1 cellular context compared by ENCODE assay signal in the genomic region with DNA sequence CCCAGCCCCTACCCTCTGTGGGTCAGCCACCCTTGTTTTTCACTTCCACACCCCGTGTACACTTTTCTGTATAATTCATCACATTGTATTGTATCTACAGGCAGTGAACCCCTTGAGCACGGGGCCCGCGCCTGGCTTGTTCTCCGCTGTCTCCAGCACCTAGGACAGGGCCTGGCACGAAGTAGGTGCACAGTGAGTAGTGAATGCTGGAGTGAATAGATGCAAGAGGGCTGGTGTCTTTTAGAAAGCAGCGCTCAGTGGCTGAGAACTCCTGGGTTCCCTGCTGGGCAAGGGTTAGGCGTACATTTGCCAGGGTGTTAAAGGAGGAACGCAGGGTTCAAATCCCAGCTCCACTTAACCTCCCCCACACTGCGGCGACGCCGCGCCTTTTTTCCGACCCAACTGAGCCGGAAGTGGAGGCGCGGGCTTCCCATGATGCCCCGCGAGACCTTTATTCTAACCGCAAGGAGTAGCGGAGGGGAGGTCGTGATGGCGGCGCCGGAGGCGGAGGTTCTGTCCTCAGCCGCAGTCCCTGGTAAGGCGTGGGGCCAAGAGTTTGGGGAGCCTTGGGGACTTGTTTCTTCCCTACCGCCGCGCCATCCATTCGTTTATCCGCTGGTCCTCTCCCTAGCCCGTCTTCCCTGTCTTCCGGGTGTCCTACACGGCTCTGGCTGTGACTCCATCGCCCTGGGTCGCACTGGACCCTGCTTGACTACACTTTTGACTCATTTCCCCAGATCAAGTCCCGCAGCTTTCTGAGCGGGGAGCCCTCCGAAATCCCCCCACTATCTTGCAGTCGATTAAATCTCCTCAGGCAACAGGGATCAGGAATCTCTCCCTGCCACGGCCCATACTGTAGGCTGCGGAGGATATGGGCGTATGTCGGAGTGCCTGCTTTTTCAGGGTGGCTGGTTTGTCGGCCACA.
TF ChIP-seq lines count a peak whose summit lies in the region.

A gene with protein sequence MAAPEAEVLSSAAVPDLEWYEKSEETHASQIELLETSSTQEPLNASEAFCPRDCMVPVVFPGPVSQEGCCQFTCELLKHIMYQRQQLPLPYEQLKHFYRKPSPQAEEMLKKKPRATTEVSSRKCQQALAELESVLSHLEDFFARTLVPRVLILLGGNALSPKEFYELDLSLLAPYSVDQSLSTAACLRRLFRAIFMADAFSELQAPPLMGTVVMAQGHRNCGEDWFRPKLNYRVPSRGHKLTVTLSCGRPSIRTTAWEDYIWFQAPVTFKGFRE (plus strand): TSS at position 454 of the 925 bp plus-strand sequence. CDS start 36 bp downstream, at position 490.

TF ChIP-seq in HepG2, 621 proteins besides CTCF, POLR2A, EP300 and RAD21 (continued from another document and continues in another):
- no peak for TF ChIP-seq LCORL (IDR thresholded peaks at IDR 0.05)
- peak; percentile 66; the same call in 1 of the 2 replicates for TF ChIP-seq LCORL (CRISPR knock-in tag; IDR thresholded peaks at IDR 0.05)
- no peak; the same call in 1 of the 2 replicates for TF ChIP-seq ZNF263 (CRISPR knock-in tag; IDR thresholded peaks at IDR 0.05)
- TF ChIP-seq ZNF788 (CRISPR knock-in tag; IDR thresholded peaks at IDR 0.05; ENCODE audit: borderline replicate concordance): peak; percentile 95
- TF ChIP-seq ESRRA (CRISPR knock-in tag; IDR thresholded peaks at IDR 0.05; ENCODE audit: low read depth): peak; percentile 79
- TF ChIP-seq DPF2 (CRISPR knock-in tag; IDR thresholded peaks at IDR 0.05; ENCODE audit: borderline replicate concordance, low read depth): no peak
- peak; percentile 77; the same call in 1 of the 2 replicates for TF ChIP-seq ZBTB1 (CRISPR knock-in tag; IDR thresholded peaks at IDR 0.05; ENCODE audit: borderline replicate concordance)
- TF ChIP-seq NR2F1 (CRISPR knock-in tag; IDR thresholded peaks at IDR 0.05): 0 out of 4 replicates have a peak, but pooled peaks have one; percentile 16 to 25
- TF ChIP-seq CENPT (CRISPR knock-in tag; IDR thresholded peaks at IDR 0.05; ENCODE audit: low read depth): peak; percentile 83; the same call in 1 of the 2 replicates
- peak; percentile 77 for TF ChIP-seq POGZ (CRISPR knock-in tag; IDR thresholded peaks at IDR 0.05)
- TF ChIP-seq, protein P1, sequence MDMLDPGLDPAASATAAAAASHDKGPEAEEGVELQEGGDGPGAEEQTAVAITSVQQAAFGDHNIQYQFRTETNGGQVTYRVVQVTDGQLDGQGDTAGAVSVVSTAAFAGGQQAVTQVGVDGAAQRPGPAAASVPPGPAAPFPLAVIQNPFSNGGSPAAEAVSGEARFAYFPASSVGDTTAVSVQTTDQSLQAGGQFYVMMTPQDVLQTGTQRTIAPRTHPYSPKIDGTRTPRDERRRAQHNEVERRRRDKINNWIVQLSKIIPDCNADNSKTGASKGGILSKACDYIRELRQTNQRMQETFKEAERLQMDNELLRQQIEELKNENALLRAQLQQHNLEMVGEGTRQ (IDR thresholded peaks at IDR 0.05; ENCODE audit: low read depth, low read length): no peak
- TF ChIP-seq, protein P1 (CRISPR knock-in tag; IDR thresholded peaks at IDR 0.05; ENCODE audit: borderline replicate concordance): no peak
- TF ChIP-seq ZC3H13 (CRISPR knock-in tag; IDR thresholded peaks at IDR 0.05): peak; percentile 52; the same call in 1 of the 2 replicates
- TF ChIP-seq FOXA3 (CRISPR knock-in tag; IDR thresholded peaks at IDR 0.05): peak; percentile 53
- TF ChIP-seq, protein P2, sequence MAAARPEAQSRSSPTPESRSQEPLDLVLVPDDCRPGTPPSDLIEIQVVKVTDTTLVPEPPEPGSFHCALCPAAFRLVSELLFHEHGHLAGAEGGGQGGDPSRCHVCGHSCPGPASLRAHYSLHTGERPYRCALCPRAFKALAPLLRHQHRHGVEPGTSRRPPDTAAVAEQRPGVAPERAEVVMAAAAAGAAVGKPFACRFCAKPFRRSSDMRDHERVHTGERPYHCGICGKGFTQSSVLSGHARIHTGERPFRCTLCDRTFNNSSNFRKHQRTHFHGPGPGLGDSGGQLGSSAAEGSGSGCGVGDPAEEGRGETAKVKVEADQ (CRISPR knock-in tag; IDR thresholded peaks at IDR 0.05; ENCODE audit: borderline replicate concordance): peak; percentile 75; the same call in 1 of the 2 replicates
- TF ChIP-seq, protein P3, sequence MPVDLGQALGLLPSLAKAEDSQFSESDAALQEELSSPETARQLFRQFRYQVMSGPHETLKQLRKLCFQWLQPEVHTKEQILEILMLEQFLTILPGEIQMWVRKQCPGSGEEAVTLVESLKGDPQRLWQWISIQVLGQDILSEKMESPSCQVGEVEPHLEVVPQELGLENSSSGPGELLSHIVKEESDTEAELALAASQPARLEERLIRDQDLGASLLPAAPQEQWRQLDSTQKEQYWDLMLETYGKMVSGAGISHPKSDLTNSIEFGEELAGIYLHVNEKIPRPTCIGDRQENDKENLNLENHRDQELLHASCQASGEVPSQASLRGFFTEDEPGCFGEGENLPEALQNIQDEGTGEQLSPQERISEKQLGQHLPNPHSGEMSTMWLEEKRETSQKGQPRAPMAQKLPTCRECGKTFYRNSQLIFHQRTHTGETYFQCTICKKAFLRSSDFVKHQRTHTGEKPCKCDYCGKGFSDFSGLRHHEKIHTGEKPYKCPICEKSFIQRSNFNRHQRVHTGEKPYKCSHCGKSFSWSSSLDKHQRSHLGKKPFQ (CRISPR knock-in tag; IDR thresholded peaks at IDR 0.05; ENCODE audit: insufficient replicate concordance): no peak
- TF ChIP-seq, protein P4, sequence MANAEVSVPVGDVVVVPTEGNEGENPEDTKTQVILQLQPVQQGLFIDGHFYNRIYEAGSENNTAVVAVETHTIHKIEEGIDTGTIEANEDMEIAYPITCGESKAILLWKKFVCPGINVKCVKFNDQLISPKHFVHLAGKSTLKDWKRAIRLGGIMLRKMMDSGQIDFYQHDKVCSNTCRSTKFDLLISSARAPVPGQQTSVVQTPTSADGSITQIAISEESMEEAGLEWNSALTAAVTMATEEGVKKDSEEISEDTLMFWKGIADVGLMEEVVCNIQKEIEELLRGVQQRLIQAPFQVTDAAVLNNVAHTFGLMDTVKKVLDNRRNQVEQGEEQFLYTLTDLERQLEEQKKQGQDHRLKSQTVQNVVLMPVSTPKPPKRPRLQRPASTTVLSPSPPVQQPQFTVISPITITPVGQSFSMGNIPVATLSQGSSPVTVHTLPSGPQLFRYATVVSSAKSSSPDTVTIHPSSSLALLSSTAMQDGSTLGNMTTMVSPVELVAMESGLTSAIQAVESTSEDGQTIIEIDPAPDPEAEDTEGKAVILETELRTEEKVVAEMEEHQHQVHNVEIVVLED (CRISPR knock-in tag; IDR thresholded peaks at IDR 0.05; ENCODE audit: borderline replicate concordance): peak; percentile 76; the same call in 1 of the 2 replicates
- TF ChIP-seq, protein P5, sequence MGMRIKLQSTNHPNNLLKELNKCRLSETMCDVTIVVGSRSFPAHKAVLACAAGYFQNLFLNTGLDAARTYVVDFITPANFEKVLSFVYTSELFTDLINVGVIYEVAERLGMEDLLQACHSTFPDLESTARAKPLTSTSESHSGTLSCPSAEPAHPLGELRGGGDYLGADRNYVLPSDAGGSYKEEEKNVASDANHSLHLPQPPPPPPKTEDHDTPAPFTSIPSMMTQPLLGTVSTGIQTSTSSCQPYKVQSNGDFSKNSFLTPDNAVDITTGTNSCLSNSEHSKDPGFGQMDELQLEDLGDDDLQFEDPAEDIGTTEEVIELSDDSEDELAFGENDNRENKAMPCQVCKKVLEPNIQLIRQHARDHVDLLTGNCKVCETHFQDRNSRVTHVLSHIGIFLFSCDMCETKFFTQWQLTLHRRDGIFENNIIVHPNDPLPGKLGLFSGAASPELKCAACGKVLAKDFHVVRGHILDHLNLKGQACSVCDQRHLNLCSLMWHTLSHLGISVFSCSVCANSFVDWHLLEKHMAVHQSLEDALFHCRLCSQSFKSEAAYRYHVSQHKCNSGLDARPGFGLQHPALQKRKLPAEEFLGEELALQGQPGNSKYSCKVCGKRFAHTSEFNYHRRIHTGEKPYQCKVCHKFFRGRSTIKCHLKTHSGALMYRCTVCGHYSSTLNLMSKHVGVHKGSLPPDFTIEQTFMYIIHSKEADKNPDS (CRISPR knock-in tag; IDR thresholded peaks at IDR 0.05): no peak
- no peak for TF ChIP-seq ZNF382 (CRISPR knock-in tag; IDR thresholded peaks at IDR 0.05; ENCODE audit: borderline replicate concordance)
- TF ChIP-seq CCAR2 (optimal IDR thresholded peaks at IDR 0.05; ENCODE audit: low read depth, low read length): no peak
- TF ChIP-seq REXO4 (CRISPR knock-in tag; IDR thresholded peaks at IDR 0.05; ENCODE audit: borderline replicate concordance): no peak
- no peak for TF ChIP-seq RORA (CRISPR knock-in tag; IDR thresholded peaks at IDR 0.05)
- TF ChIP-seq, protein P6, sequence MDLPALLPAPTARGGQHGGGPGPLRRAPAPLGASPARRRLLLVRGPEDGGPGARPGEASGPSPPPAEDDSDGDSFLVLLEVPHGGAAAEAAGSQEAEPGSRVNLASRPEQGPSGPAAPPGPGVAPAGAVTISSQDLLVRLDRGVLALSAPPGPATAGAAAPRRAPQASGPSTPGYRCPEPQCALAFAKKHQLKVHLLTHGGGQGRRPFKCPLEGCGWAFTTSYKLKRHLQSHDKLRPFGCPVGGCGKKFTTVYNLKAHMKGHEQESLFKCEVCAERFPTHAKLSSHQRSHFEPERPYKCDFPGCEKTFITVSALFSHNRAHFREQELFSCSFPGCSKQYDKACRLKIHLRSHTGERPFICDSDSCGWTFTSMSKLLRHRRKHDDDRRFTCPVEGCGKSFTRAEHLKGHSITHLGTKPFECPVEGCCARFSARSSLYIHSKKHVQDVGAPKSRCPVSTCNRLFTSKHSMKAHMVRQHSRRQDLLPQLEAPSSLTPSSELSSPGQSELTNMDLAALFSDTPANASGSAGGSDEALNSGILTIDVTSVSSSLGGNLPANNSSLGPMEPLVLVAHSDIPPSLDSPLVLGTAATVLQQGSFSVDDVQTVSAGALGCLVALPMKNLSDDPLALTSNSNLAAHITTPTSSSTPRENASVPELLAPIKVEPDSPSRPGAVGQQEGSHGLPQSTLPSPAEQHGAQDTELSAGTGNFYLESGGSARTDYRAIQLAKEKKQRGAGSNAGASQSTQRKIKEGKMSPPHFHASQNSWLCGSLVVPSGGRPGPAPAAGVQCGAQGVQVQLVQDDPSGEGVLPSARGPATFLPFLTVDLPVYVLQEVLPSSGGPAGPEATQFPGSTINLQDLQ (CRISPR knock-in tag; IDR thresholded peaks at IDR 0.05): peak; percentile 89; the same call in 1 of the 2 replicates
- TF ChIP-seq, protein P7, sequence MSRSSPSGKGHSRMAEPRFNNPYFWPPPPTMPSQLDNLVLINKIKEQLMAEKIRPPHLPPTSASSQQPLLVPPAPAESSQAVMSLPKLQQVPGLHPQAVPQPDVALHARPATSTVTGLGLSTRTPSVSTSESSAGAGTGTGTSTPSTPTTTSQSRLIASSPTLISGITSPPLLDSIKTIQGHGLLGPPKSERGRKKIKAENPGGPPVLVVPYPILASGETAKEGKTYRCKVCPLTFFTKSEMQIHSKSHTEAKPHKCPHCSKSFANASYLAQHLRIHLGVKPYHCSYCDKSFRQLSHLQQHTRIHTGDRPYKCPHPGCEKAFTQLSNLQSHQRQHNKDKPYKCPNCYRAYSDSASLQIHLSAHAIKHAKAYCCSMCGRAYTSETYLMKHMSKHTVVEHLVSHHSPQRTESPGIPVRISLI (CRISPR knock-in tag; IDR thresholded peaks at IDR 0.05; ENCODE audit: borderline replicate concordance): peak; percentile 53; the same call in 1 of the 2 replicates
- TF ChIP-seq HMGA1 (CRISPR knock-in tag; conservative IDR thresholded peaks at IDR 0.05): no peak
- no peak for TF ChIP-seq SMARCE1 (IDR thresholded peaks at IDR 0.05; ENCODE audit: borderline replicate concordance)
- TF ChIP-seq, protein P8, sequence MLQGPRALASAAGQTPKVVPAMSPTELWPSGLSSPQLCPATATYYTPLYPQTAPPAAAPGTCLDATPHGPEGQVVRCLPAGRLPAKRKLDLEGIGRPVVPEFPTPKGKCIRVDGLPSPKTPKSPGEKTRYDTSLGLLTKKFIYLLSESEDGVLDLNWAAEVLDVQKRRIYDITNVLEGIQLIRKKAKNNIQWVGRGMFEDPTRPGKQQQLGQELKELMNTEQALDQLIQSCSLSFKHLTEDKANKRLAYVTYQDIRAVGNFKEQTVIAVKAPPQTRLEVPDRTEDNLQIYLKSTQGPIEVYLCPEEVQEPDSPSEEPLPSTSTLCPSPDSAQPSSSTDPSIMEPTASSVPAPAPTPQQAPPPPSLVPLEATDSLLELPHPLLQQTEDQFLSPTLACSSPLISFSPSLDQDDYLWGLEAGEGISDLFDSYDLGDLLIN (CRISPR knock-in tag; IDR thresholded peaks at IDR 0.05; ENCODE audit: borderline replicate concordance): peak; percentile 53; the same call in 1 of the 2 replicates
- TF ChIP-seq ZNF160 (CRISPR knock-in tag; IDR thresholded peaks at IDR 0.05): peak; percentile 69
- TF ChIP-seq ZNF446 (CRISPR knock-in tag; IDR thresholded peaks at IDR 0.05): peak; percentile 60; the same call in 1 of the 2 replicates
- peak; percentile 60 for TF ChIP-seq ZNF546 (CRISPR knock-in tag; conservative IDR thresholded peaks at IDR 0.05)
- no peak for TF ChIP-seq ZNF432 (CRISPR knock-in tag; IDR thresholded peaks at IDR 0.05; ENCODE audit: borderline replicate concordance)
- TF ChIP-seq ZNF282 (IDR thresholded peaks at IDR 0.05; ENCODE audit: partially characterized antibody): no peak
- TF ChIP-seq PHB2 (IDR thresholded peaks at IDR 0.05; ENCODE audit: partially characterized antibody): no peak
- peak; percentile 52; the same call in 1 of the 2 replicates for TF ChIP-seq SMAD3 (CRISPR knock-in tag; IDR thresholded peaks at IDR 0.05)
- peak; percentile 76 for TF ChIP-seq BORCS8-MEF2B (CRISPR knock-in tag; IDR thresholded peaks at IDR 0.05)
- no peak for TF ChIP-seq PCBP2 (optimal IDR thresholded peaks at IDR 0.05; ENCODE audit: low read depth, low read length, poor library complexity, severe bottlenecking)
- TF ChIP-seq KLF6 (CRISPR knock-in tag; IDR thresholded peaks at IDR 0.05): peak; percentile 82; the same call in 1 of the 2 replicates
- no peak for TF ChIP-seq ZFP36 (IDR thresholded peaks at IDR 0.05; ENCODE audit: borderline replicate concordance, low read depth, low read length, partially characterized antibody)
- peak; percentile 8; the same call in 1 of the 2 replicates for TF ChIP-seq FOXO1 (CRISPR knock-in tag; IDR thresholded peaks at IDR 0.05)
- peak; percentile 71; the same call in 1 of the 2 replicates for TF ChIP-seq TOPORS (CRISPR knock-in tag; IDR thresholded peaks at IDR 0.05)
- TF ChIP-seq, protein P9, sequence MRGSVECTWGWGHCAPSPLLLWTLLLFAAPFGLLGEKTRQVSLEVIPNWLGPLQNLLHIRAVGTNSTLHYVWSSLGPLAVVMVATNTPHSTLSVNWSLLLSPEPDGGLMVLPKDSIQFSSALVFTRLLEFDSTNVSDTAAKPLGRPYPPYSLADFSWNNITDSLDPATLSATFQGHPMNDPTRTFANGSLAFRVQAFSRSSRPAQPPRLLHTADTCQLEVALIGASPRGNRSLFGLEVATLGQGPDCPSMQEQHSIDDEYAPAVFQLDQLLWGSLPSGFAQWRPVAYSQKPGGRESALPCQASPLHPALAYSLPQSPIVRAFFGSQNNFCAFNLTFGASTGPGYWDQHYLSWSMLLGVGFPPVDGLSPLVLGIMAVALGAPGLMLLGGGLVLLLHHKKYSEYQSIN (CRISPR knock-in tag; IDR thresholded peaks at IDR 0.05; ENCODE audit: borderline replicate concordance): no peak
